ENCODE assay signal across 1 cellular context in the genomic region with DNA sequence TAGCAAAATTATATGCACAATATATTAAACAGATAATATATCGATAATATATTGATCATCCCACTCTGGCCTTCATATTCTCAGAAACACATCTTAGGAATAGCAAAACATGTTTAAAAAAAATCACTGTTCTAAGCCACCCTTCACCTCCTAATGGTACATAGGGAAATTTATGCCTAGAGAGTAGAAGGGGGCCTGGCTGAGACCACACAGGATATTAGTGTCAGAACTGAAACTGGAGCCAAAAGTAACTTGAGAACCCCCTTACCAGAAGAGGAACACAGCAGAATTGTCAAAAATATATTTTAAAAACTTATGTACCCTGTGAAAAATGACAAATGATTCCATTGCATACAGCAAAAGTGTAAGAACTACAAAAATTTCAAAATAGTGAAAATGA.
TF ChIP-seq lines count a peak whose summit lies in the region.

No MANE protein-coding gene starts in this region.

TF ChIP-seq in GM23338, 12 proteins besides CTCF, POLR2A, EP300 and RAD21 (continued from another document):
- TF ChIP-seq, protein P1, sequence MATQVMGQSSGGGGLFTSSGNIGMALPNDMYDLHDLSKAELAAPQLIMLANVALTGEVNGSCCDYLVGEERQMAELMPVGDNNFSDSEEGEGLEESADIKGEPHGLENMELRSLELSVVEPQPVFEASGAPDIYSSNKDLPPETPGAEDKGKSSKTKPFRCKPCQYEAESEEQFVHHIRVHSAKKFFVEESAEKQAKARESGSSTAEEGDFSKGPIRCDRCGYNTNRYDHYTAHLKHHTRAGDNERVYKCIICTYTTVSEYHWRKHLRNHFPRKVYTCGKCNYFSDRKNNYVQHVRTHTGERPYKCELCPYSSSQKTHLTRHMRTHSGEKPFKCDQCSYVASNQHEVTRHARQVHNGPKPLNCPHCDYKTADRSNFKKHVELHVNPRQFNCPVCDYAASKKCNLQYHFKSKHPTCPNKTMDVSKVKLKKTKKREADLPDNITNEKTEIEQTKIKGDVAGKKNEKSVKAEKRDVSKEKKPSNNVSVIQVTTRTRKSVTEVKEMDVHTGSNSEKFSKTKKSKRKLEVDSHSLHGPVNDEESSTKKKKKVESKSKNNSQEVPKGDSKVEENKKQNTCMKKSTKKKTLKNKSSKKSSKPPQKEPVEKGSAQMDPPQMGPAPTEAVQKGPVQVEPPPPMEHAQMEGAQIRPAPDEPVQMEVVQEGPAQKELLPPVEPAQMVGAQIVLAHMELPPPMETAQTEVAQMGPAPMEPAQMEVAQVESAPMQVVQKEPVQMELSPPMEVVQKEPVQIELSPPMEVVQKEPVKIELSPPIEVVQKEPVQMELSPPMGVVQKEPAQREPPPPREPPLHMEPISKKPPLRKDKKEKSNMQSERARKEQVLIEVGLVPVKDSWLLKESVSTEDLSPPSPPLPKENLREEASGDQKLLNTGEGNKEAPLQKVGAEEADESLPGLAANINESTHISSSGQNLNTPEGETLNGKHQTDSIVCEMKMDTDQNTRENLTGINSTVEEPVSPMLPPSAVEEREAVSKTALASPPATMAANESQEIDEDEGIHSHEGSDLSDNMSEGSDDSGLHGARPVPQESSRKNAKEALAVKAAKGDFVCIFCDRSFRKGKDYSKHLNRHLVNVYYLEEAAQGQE (IDR thresholded peaks at IDR 0.05; ENCODE audit: unreplicated experiment) = no peak
- TF ChIP-seq CREB1 (CRISPR knock-in tag; IDR thresholded peaks at IDR 0.05; ENCODE audit: low read depth) (no peak), EZH2phosphoT487 (IDR thresholded peaks at IDR 0.05; ENCODE audit: unreplicated experiment) (no peak), NANOG (IDR thresholded peaks at IDR 0.05; ENCODE audit: borderline replicate concordance) (no peak), EZH2 (IDR thresholded peaks at IDR 0.05; ENCODE audit: low read depth, unreplicated experiment) (no peak)
